Comparison of ENCODE assay signal across 11 cellular contexts in genomic region chr20:49706548-49707517, GRCh38. TPM values are rescaled to one million over a fixed set of nuclear protein-coding genes. Genes with fewer than 3 reads are reported as not detected.
DNase-seq lines count a peak whose midpoint lies in the region; ATAC-seq and TF ChIP-seq lines count a peak whose summit lies in the region.
"Had no signal": no experiment of that assay in that cellular context is flagged by ENCODE, and none has a peak within 500 bp of the region (broad histone marks: within the 10 kb centered on the region; RNA-seq: fewer than 3 reads in every experiment).

No MANE protein-coding gene starts in this region.

- peaks cover 88% of the 10 kb centered on the region for H4K20me1 ChIP-seq in smooth muscle cell (ENCODE audit: low read depth)

- no peak overlapping the region for H2AFZ ChIP-seq in smooth muscle cell (ENCODE audit: low read depth)

- TF ChIP-seq POLR2A in adrenal gland (IDR thresholded peaks at IDR 0.05): no peak

- ATAC-seq in left colon (peak; percentile 91), GM19463 (IDR thresholded peaks at IDR 0.05; ENCODE audit: unreplicated experiment) (no peak), GM21576 (IDR thresholded peaks at IDR 0.05; ENCODE audit: unreplicated experiment) (no peak)

- peaks cover 98% of the 10 kb centered on the region for H3K79me2 ChIP-seq in smooth muscle cell (ENCODE audit: low read depth)

- no peaks in the 10 kb centered on the region for H3K27me3 ChIP-seq in adrenal gland
- H3K27me3 ChIP-seq in smooth muscle cell (ENCODE audit: low read depth): no peaks in the 10 kb centered on the region

- no peak for TF ChIP-seq CTCF in adrenal gland (IDR thresholded peaks at IDR 0.05)
- TF ChIP-seq CTCF in smooth muscle cell (IDR thresholded peaks at IDR 0.05; ENCODE audit: borderline replicate concordance, insufficient read depth, poor library complexity, severe bottlenecking): no peak

- H3K4me2 ChIP-seq in smooth muscle cell: no peak overlapping the region

- H3K9ac ChIP-seq in smooth muscle cell (ENCODE audit: low read depth): no peak overlapping the region

- no peaks in the 10 kb centered on the region for H3K36me3 ChIP-seq in adrenal gland (replicated peaks in 1 of 2)
- no peaks in the 10 kb centered on the region for H3K36me3 ChIP-seq in smooth muscle cell (ENCODE audit: low read depth)

- H3K4me3 ChIP-seq in adrenal gland (no peak overlapping the region), smooth muscle cell (no peak overlapping the region)

- peak in 53 of 76 experiments; percentile 9 to 75 (median 39) for DNase-seq in HUDEP-2 (lab: John Stamatoyannopoulos, UW; ENCODE audit: unreplicated experiment in 76 of 76)
- no peak for DNase-seq in adrenal gland
- DNase-seq in left colon: peak in 1 of 2 donors; percentile 50
- no peak for DNase-seq in smooth muscle cell (lab: John Stamatoyannopoulos, UW; ENCODE audit: unreplicated experiment)
- DNase-seq in AML-193 (lab: John Stamatoyannopoulos, UW): no peak
- DNase-seq in CD1c-positive myeloid dendritic cell (ENCODE audit: extremely low spot score): no peak
- DNase-seq: activated gamma-delta T cell treated with Interleukin-2 at 50 U/mL for 16 hours, GDM1, NCI-H1048 had no signal

- H3F3A ChIP-seq in smooth muscle cell (ENCODE audit: low read depth): peaks cover 5% of the 10 kb centered on the region

- intact Hi-C loops in adrenal gland (cut with DNase I): no loop called here
- intact Hi-C loops in left colon (cut with DNase I, micrococcal nuclease): no loop called here

- H3K27ac ChIP-seq in adrenal gland (peak overlapping the region; percentile 5 to 61 (median 46)), smooth muscle cell (ENCODE audit: low read depth) (peak overlapping the region; percentile 19)

- 40 to 52% (median 49%) methylated on average over 9 of the region's 9 CpGs for WGBS in adrenal gland, 4 donors
- WGBS in smooth muscle cell (ENCODE audit: low lambda C conversion rate): 76% methylated on average over 9 of the region's 9 CpGs

- H3K4me1 ChIP-seq in adrenal gland (replicated peaks in 1 of 2): peaks cover 46 to 93% of the 10 kb centered on the region in 2 donors
- peaks cover 18% of the 10 kb centered on the region for H3K4me1 ChIP-seq in smooth muscle cell (ENCODE audit: low read depth)

- H3K9me3 ChIP-seq in adrenal gland (replicated peaks in 1 of 3): no peaks in the 10 kb centered on the region
- no peaks in the 10 kb centered on the region for H3K9me3 ChIP-seq in smooth muscle cell (replicated peaks; ENCODE audit: low read depth)

RNA-seq across cellular contexts. Expression of gene B4GALT5, which starts 6.8 kb away (rescaled TPM):
- total RNA-seq in adrenal gland: 100 to 1,000 TPM in 2 of 8 donors, 10 to 100 TPM in 6; 47.4 to 137 (median 69.1) TPM
- polyA plus RNA-seq in adrenal gland: 10 to 100 TPM; 14.2 to 77.7 (median 18.1) TPM
- 10 to 100 TPM; 58.1 to 64.8 TPM for total RNA-seq in left colon
- 25.6 and 26.0 TPM in 2 replicates for total RNA-seq in smooth muscle cell
- 8.2 and 12.0 TPM in 2 replicates for polyA plus RNA-seq in smooth muscle cell

Comparison
In these comparisons a context has a peak if more than half of its experiments do, and no peak if none do; other contexts are left out.
1. DNase-seq: peak in HUDEP-2 (53 of 76); none in adrenal gland (0 of 7), smooth muscle cell (single experiment), AML-193 (0 of 2) and CD1c-positive myeloid dendritic cell (single experiment).